Comparison of ENCODE assay signal across 31 cellular contexts in genomic region chr11:78259777-78260470, GRCh38.
DNase-seq lines count a peak whose midpoint lies in the region; ATAC-seq, FAIRE-seq and TF ChIP-seq lines count a peak whose summit lies in the region.
"Had no signal": no experiment of that assay in that cellular context is flagged by ENCODE, and none has a peak within 500 bp of the region (broad histone marks: within the 10 kb centered on the region; RNA-seq: fewer than 3 reads in every experiment).

No MANE protein-coding gene starts in this region.

- peak overlapping the region; percentile 13 for H2AFZ ChIP-seq in K562 (ENCODE audit: low read depth, low read length)
- H2AFZ ChIP-seq: GM23248 had no signal

- ATAC-seq in K562 (peak; percentile 61), right lobe of liver (peak; percentile 55 to 73 (median 68)), GM21825 (IDR thresholded peaks at IDR 0.05; ENCODE audit: unreplicated experiment) (no peak)
- ATAC-seq in stimulated activated naive B cell treated with anti-CD40 and anti-IgM and Interleukin-4, amounts not matched to agents 10 μg/mL and 1 μg/mL and 100 μg/mL, for 72 hours (replicated peaks) = no peak
- ATAC-seq: SK-N-SH treated with all-trans-retinoic acid at 6 μM for 48 hours had no signal

- peaks cover 3% of the 10 kb centered on the region; the same call in 2 of the 3 replicates for H3K36me3 ChIP-seq in K562 (ENCODE audit: control insufficient read depth, insufficient read depth, low read length)
- H3K36me3 ChIP-seq in right lobe of liver = no peaks in the 10 kb centered on the region
- no peaks in the 10 kb centered on the region for H3K36me3 ChIP-seq in stomach
- H3K36me3 ChIP-seq: brain microvascular endothelial cell, upper lobe of left lung had no signal

- TF ChIP-seq POLR2A in K562 (conservative IDR thresholded peaks at IDR 0.05) (no peak), right lobe of liver (IDR thresholded peaks at IDR 0.05) (no peak), stomach (IDR thresholded peaks at IDR 0.05) (no peak)

- no peaks in the 10 kb centered on the region for H3K27me3 Mint-ChIP-seq in stimulated activated naive B cell treated with anti-CD40 and anti-IgM and Interleukin-4, amounts not matched to agents 10 μg/mL and 1 μg/mL and 100 μg/mL, for 72 hours
- peaks cover 2% of the 10 kb centered on the region for H3K27me3 Mint-ChIP-seq in endothelial cell (ENCODE audit: unreplicated experiment)
- H3K27me3 Mint-ChIP-seq: activated CD4-positive, alpha-beta memory T cell treated with anti-CD3 and anti-CD28 coated beads, Interleukin-2, amount 10 ng/mL, durations not matched to agents 7 days and 5 days; naive B cell had no signal

- in situ Hi-C loops in K562 (cut with MboI) = no loop called here

- 26% methylated on average over 8 of the region's 8 CpGs for WGBS in K562 (ENCODE audit: insufficient coverage, low coverage, missing lambda C conversion rate)
- WGBS in right lobe of liver (ENCODE audit: insufficient coverage, low coverage, low lambda C conversion rate, missing lambda C conversion rate) = 47% methylated on average over 6 of the region's 8 CpGs
- 74 to 79% (median 76%) methylated on average over 8 of the region's 8 CpGs for WGBS in stomach, 5 donors

- no peak overlapping the region for H3K9ac ChIP-seq in K562 (ENCODE audit: insufficient read depth in 1 of 2, low read depth in 2 of 2, low read length in 2 of 2)
- H3K9ac ChIP-seq: GM23248 had no signal

- no peak for TF ChIP-seq CTCF in K562 (IDR thresholded peaks at IDR 0.05 in 2 of 3, conservative IDR thresholded peaks at IDR 0.05 in 1 of 3; ENCODE audit: insufficient read depth in 2 of 3, low read depth in 1 of 3, low read length in 3 of 3)
- no peak for TF ChIP-seq CTCF in right lobe of liver (IDR thresholded peaks at IDR 0.05)
- TF ChIP-seq CTCF in stomach (IDR thresholded peaks at IDR 0.05) = no peak
- no peak for TF ChIP-seq CTCF in endothelial cell (IDR thresholded peaks at IDR 0.05; ENCODE audit: unreplicated experiment)

- H3K4me2 ChIP-seq in K562 (ENCODE audit: insufficient read depth, low read length) = no peak overlapping the region; the same call in 1 of the 2 replicates

- no peaks in the 10 kb centered on the region for H3K9me3 ChIP-seq in K562 (replicated peaks; ENCODE audit: control insufficient read depth, insufficient read depth, low read depth, low read length)
- H3K9me3 ChIP-seq in right lobe of liver = no peaks in the 10 kb centered on the region
- H3K9me3 ChIP-seq in stomach = no peaks in the 10 kb centered on the region
- H3K9me3 ChIP-seq: Caco-2, upper lobe of left lung had no signal

- peak in 1 of 2 experiments; percentile 42; a peak in 2 of 4 replicates for TF ChIP-seq RAD21 in K562 (CRISPR knock-in tag; conservative IDR thresholded peaks at IDR 0.05 in 1 of 2, IDR thresholded peaks at IDR 0.05 in 1 of 2)

- H3K4me1 ChIP-seq in K562 (replicated peaks in 1 of 2; ENCODE audit: control insufficient read depth in 2 of 2, insufficient read depth in 2 of 2, low read length in 2 of 2) = peaks cover 22 to 64% of the 10 kb centered on the region in 2 experiments
- H3K4me1 ChIP-seq in right lobe of liver = peaks cover 0 to 35% (median 8%) of the 10 kb centered on the region in 4 donors
- peaks cover 0 to 25% (median 20%) of the 10 kb centered on the region in 4 donors for H3K4me1 ChIP-seq in stomach

- peak overlapping the region; percentile 25 for H3K27ac Mint-ChIP-seq in stimulated activated naive B cell treated with anti-CD40 and anti-IgM and Interleukin-4, amounts not matched to agents 10 μg/mL and 1 μg/mL and 100 μg/mL, for 72 hours
- no peak overlapping the region for H3K27ac Mint-ChIP-seq in endothelial cell (ENCODE audit: unreplicated experiment)
- H3K27ac Mint-ChIP-seq: activated CD4-positive, alpha-beta memory T cell treated with anti-CD3 and anti-CD28 coated beads, Interleukin-2, amount 10 ng/mL, durations not matched to agents 7 days and 5 days; activated naive CD4-positive, alpha-beta T cell treated with anti-CD3 and anti-CD28 coated beads for 36 hours; T-helper 1 cell treated with Interleukin-12 subunit alpha and Interleukin-12 subunit beta and Interleukin-4 antibody, amounts not matched to agents 30 μg/mL and 1 μg/mL, for 36 hours had no signal

- no peaks in the 10 kb centered on the region for H3K9me3 Mint-ChIP-seq in stimulated activated naive B cell treated with anti-CD40 and anti-IgM and Interleukin-4, amounts not matched to agents 10 μg/mL and 1 μg/mL and 100 μg/mL, for 72 hours
- no peaks in the 10 kb centered on the region for H3K9me3 Mint-ChIP-seq in endothelial cell (ENCODE audit: unreplicated experiment)
- H3K9me3 Mint-ChIP-seq: activated CD4-positive, alpha-beta memory T cell treated with anti-CD3 and anti-CD28 coated beads, Interleukin-2, amount 10 ng/mL, durations not matched to agents 7 days and 5 days; activated naive CD4-positive, alpha-beta T cell treated with anti-CD3 and anti-CD28 coated beads for 36 hours; naive B cell; T-helper 1 cell treated with Interleukin-12 subunit alpha and Interleukin-12 subunit beta and Interleukin-4 antibody, amounts not matched to agents 30 μg/mL and 1 μg/mL, for 36 hours had no signal

- peaks cover 0 to 4% of the 10 kb centered on the region in 2 donors for H3K36me3 Mint-ChIP-seq in stimulated activated naive B cell treated with anti-CD40 and anti-IgM and Interleukin-4, amounts not matched to agents 10 μg/mL and 1 μg/mL and 100 μg/mL, for 72 hours
- H3K36me3 Mint-ChIP-seq in endothelial cell (ENCODE audit: low read depth, unreplicated experiment) = peaks cover 3% of the 10 kb centered on the region

- DNase-seq in NCI-H2227 treated with DMSO at 0.1 percent for 48 hours (lab: John Stamatoyannopoulos, UW) = peak; percentile 15
- DNase-seq in K562 (ENCODE audit: extremely low read depth in 1 of 4, low spot score in 3 of 4) = peak in 3 of 4 experiments; percentile 29 to 66 (median 37)
- no peak for DNase-seq in right lobe of liver
- DNase-seq in stimulated activated naive B cell treated with anti-CD40 and anti-IgM and Interleukin-4, amounts not matched to agents 10 μg/mL and 1 μg/mL and 100 μg/mL, for 72 hours = no peak
- no peak for DNase-seq in stomach
- DNase-seq in endothelial cell (ENCODE audit: low spot score) = no peak
- DNase-seq: activated CD4-positive, alpha-beta memory T cell treated with anti-CD3 and anti-CD28 coated beads, Interleukin-2, amount 10 ng/mL, durations not matched to agents 7 days and 5 days; activated CD4-positive, CD25-positive, alpha-beta regulatory T cell treated with anti-CD3 and anti-CD28 coated beads, Interleukin-2, amount 50 U/mL, for 72 hours; activated CD8-positive, alpha-beta memory T cell treated with anti-CD3 and anti-CD28 coated beads, Interleukin-2, amount 50 U/mL, for 4 hours; activated naive CD4-positive, alpha-beta T cell treated with anti-CD3 and anti-CD28 coated beads for 36 hours; brain microvascular endothelial cell; C1 segment of cervical spinal cord; Caco-2; DMS53; dorsolateral prefrontal cortex; foreskin melanocyte; GM23248; mesenchymal stem cell; naive B cell; NCI-H1092 treated with DMSO at 0.1 percent for 48 hours; NCI-H1694 treated with DMSO at 0.1 percent for 48 hours; NCI-H524 treated with DMSO at 0.1 percent for 48 hours; occipital lobe; Right ventricle myocardium superior; stimulated activated CD4-positive, alpha-beta T cell treated with anti-CD3 and anti-CD28 coated beads, Interleukin-4, amount 100 ng/mL, for 4 hours; upper lobe of left lung had no signal

- no peaks in the 10 kb centered on the region for H3K9me1 ChIP-seq in K562 (ENCODE audit: control insufficient read depth, insufficient read depth, low read length)

- peaks cover 33% of the 10 kb centered on the region; the same call in 2 of the 3 replicates for H3K79me2 ChIP-seq in K562 (ENCODE audit: control insufficient read depth, insufficient read depth, low read length)

- CTCF ChIA-PET in K562 (lab: Yijun Ruan, JAX; ENCODE audit: low intra/inter-chr PET ratio) = no interaction called here

- no peaks in the 10 kb centered on the region for H4K20me1 ChIP-seq in K562 (replicated peaks; ENCODE audit: control insufficient read depth, insufficient read depth, low read length)

- H3K27ac ChIP-seq in K562 (ENCODE audit: extremely low read depth, low read depth, low read length) (peak overlapping the region; percentile 4; the same call in 2 of the 3 replicates), right lobe of liver (peak overlapping the region in 1 of 3 donors; percentile 3), stomach (no peak overlapping the region)
- H3K27ac ChIP-seq: brain microvascular endothelial cell, GM23248 had no signal

- no TSS peak for BruUV-seq in K562 (replicated peaks; lab: Mats Ljungman, UMichigan)

- POLR2A ChIA-PET in K562 (lab: Yijun Ruan, JAX) = interaction anchor here (0.6 to 5.1 kb wide), 8 partner anchors 8 to 1060 kb away, joined by 3 to 26 read pairs (median 4); no protein-coding TSS in a partner anchor

- FAIRE-seq in K562 (lab: Jason Lieb, UNC) = peak; percentile 67
- FAIRE-seq: endometrium, GM12892 had no signal

- intact Hi-C loops in K562 (cut with micrococcal nuclease) (loop anchor here (1.0 kb wide), 1 partner anchor 30 kb away; no protein-coding TSS in a partner anchor), right lobe of liver (cut with DNase I) (no loop called here), stomach (cut with DNase I; ENCODE audit: low total_unique reads) (no loop called here)

- H3K4me3 ChIP-seq in K562 = no peak overlapping the region
- no peak overlapping the region for H3K4me3 ChIP-seq in right lobe of liver
- H3K4me3 ChIP-seq in stomach = no peak overlapping the region
- H3K4me3 ChIP-seq: dorsolateral prefrontal cortex, GM23248, upper lobe of left lung had no signal

- no peaks in the 10 kb centered on the region for H3K27me3 ChIP-seq in K562 (ENCODE audit: control insufficient read depth in 2 of 2, insufficient read depth in 2 of 2, low read length in 2 of 2)
- H3K27me3 ChIP-seq in right lobe of liver = no peaks in the 10 kb centered on the region
- H3K27me3 ChIP-seq in stomach = no peaks in the 10 kb centered on the region
- H3K27me3 ChIP-seq: brain microvascular endothelial cell, dorsolateral prefrontal cortex, upper lobe of left lung had no signal

- no peak overlapping the region for H3K4me3 Mint-ChIP-seq in stimulated activated naive B cell treated with anti-CD40 and anti-IgM and Interleukin-4, amounts not matched to agents 10 μg/mL and 1 μg/mL and 100 μg/mL, for 72 hours
- no peak overlapping the region for H3K4me3 Mint-ChIP-seq in endothelial cell (ENCODE audit: unreplicated experiment)
- H3K4me3 Mint-ChIP-seq: activated CD4-positive, alpha-beta memory T cell treated with anti-CD3 and anti-CD28 coated beads, Interleukin-2, amount 10 ng/mL, durations not matched to agents 7 days and 5 days; activated naive CD4-positive, alpha-beta T cell treated with anti-CD3 and anti-CD28 coated beads for 36 hours; naive B cell; T-helper 1 cell treated with Interleukin-12 subunit alpha and Interleukin-12 subunit beta and Interleukin-4 antibody, amounts not matched to agents 30 μg/mL and 1 μg/mL, for 36 hours had no signal

- TF ChIP-seq EP300 in K562 (IDR thresholded peaks at IDR 0.05; ENCODE audit: low read length) = no peak
- no peak for TF ChIP-seq EP300 in stomach (IDR thresholded peaks at IDR 0.05)

- H3K4me1 Mint-ChIP-seq in stimulated activated naive B cell treated with anti-CD40 and anti-IgM and Interleukin-4, amounts not matched to agents 10 μg/mL and 1 μg/mL and 100 μg/mL, for 72 hours = peaks cover 0 to 11% of the 10 kb centered on the region in 2 donors
- H3K4me1 Mint-ChIP-seq in endothelial cell (ENCODE audit: unreplicated experiment) = peaks cover 23% of the 10 kb centered on the region
- H3K4me1 Mint-ChIP-seq: activated CD4-positive, alpha-beta memory T cell treated with anti-CD3 and anti-CD28 coated beads, Interleukin-2, amount 10 ng/mL, durations not matched to agents 7 days and 5 days had no signal

Comparison
In these comparisons a context has a peak if more than half of its experiments do, and no peak if none do; other contexts are left out.
1. DNase-seq: peak in NCI-H2227 treated with DMSO at 0.1 percent for 48 hours (single experiment) and K562 (3 of 4); none in right lobe of liver (0 of 3), stimulated activated naive B cell treated with anti-CD40 and anti-IgM and Interleukin-4, amounts not matched to agents 10 μg/mL and 1 μg/mL and 100 μg/mL, for 72 hours (single experiment), stomach (single experiment) and endothelial cell (single experiment).
2. ATAC-seq: peak in K562 (single experiment) and right lobe of liver (4 of 4); none in stimulated activated naive B cell treated with anti-CD40 and anti-IgM and Interleukin-4, amounts not matched to agents 10 μg/mL and 1 μg/mL and 100 μg/mL, for 72 hours (0 of 2) and GM21825 (single experiment).